In genomic region chr17:43371227-43371821, GRCh38 we compare ENCODE assay signal across 1 cellular context.
TF ChIP-seq lines count a peak whose summit lies in the region.

No MANE protein-coding gene starts in this region.

TF ChIP-seq in HepG2, 621 proteins besides CTCF, POLR2A, EP300 and RAD21:
- TF ChIP-seq PRDM10 (CRISPR knock-in tag; IDR thresholded peaks at IDR 0.05; ENCODE audit: low read depth) (0 out of 2 replicates have a peak, but pooled peaks have one; percentile 34), POGZ (CRISPR knock-in tag; IDR thresholded peaks at IDR 0.05) (no peak), ZNF614 (CRISPR knock-in tag; IDR thresholded peaks at IDR 0.05; ENCODE audit: borderline replicate concordance) (no peak), MAX (IDR thresholded peaks at IDR 0.05) (0 out of 2 replicates have a peak, but pooled peaks have one; percentile 9), STAG1 (CRISPR knock-in tag; IDR thresholded peaks at IDR 0.05) (peak; percentile 25; the same call in 1 of the 2 replicates), ZKSCAN1 (IDR thresholded peaks at IDR 0.05; ENCODE audit: low read length) (no peak), PAXIP1 (CRISPR knock-in tag; conservative IDR thresholded peaks at IDR 0.05) (0 out of 2 replicates have a peak, but pooled peaks have one; percentile 32), U2AF1 (optimal IDR thresholded peaks at IDR 0.05; ENCODE audit: low read depth, low read length) (no peak), PATZ1 (CRISPR knock-in tag; IDR thresholded peaks at IDR 0.05) (peak; percentile 57), ETV5 (CRISPR knock-in tag; IDR thresholded peaks at IDR 0.05; ENCODE audit: borderline replicate concordance) (peak; percentile 11; the same call in 1 of the 2 replicates), ZNF143 (CRISPR knock-in tag; IDR thresholded peaks at IDR 0.05) (no peak), ZBTB26 (CRISPR knock-in tag; IDR thresholded peaks at IDR 0.05; ENCODE audit: borderline replicate concordance) (peak; percentile 42; the same call in 1 of the 2 replicates), ZNF652 (CRISPR knock-in tag; IDR thresholded peaks at IDR 0.05; ENCODE audit: borderline replicate concordance, low read depth) (peak; percentile 98), ZBTB8A (CRISPR knock-in tag; IDR thresholded peaks at IDR 0.05; ENCODE audit: borderline replicate concordance, low read depth) (no peak), HMGXB4 (CRISPR knock-in tag; IDR thresholded peaks at IDR 0.05; ENCODE audit: borderline replicate concordance in 1 of 2, low read depth in 1 of 2) (peak in 1 of 2 experiments; percentile 51; a peak in 1 of 4 replicates), ZNF335 (CRISPR knock-in tag; IDR thresholded peaks at IDR 0.05) (no peak), ZBTB7B (CRISPR knock-in tag; IDR thresholded peaks at IDR 0.05) (0 out of 2 replicates have a peak, but pooled peaks have one; percentile 31), HOXD1 (CRISPR knock-in tag; IDR thresholded peaks at IDR 0.05) (no peak), TEAD3 (CRISPR knock-in tag; optimal IDR thresholded peaks at IDR 0.05; ENCODE audit: borderline replicate concordance) (peak; percentile 34), ZNF362 (CRISPR knock-in tag; IDR thresholded peaks at IDR 0.05; ENCODE audit: borderline replicate concordance) (peak; percentile 64; the same call in 1 of the 2 replicates), TFAP4 (IDR thresholded peaks at IDR 0.05; ENCODE audit: borderline replicate concordance, low read depth) (0 out of 2 replicates have a peak, but pooled peaks have one; percentile 24)
